ENCODE assay signal across 16 cellular contexts in genomic region chr7:36788814-36789470, GRCh38.
DNase-seq lines count a peak whose midpoint lies in the region; ATAC-seq lines count a peak whose summit lies in the region.
"Had no signal": no experiment of that assay in that cellular context is flagged by ENCODE, and none has a peak within 500 bp of the region (broad histone marks: within the 10 kb centered on the region; RNA-seq: fewer than 3 reads in every experiment).

No MANE protein-coding gene starts in this region.

- peak overlapping the region; percentile 36 to 99 (median 98) for H3K27ac Mint-ChIP-seq in CD8-positive, alpha-beta memory T cell
- H3K27ac Mint-ChIP-seq in activated naive CD8-positive, alpha-beta T cell: peak overlapping the region; percentile 52
- peak overlapping the region; percentile 72 to 98 (median 92) for H3K27ac Mint-ChIP-seq in naive thymus-derived CD8-positive, alpha-beta T cell

- DNase-seq in CD8-positive, alpha-beta memory T cell: no peak
- no peak for DNase-seq in naive thymus-derived CD8-positive, alpha-beta T cell
- DNase-seq in GM19238 (ENCODE audit: insufficient read length, low spot score) (no peak), posterior cingulate gyrus (no peak), NCI-H748 treated with DMSO at 0.1 percent for 48 hours (lab: John Stamatoyannopoulos, UW) (no peak)
- DNase-seq: AML-193, brain microvascular endothelial cell, DMS153, dorsolateral prefrontal cortex, head of caudate nucleus, NCI-H187 treated with DMSO at 0.1 percent for 48 hours, NCI-H510A treated with DMSO at 0.1 percent for 48 hours, retina, SIG-M5 had no signal

- peak overlapping the region in 6 of 7 donors; percentile 23 to 83 (median 62) for H3K4me3 Mint-ChIP-seq in CD8-positive, alpha-beta memory T cell
- peak overlapping the region; percentile 49 for H3K4me3 Mint-ChIP-seq in activated naive CD8-positive, alpha-beta T cell
- H3K4me3 Mint-ChIP-seq in naive thymus-derived CD8-positive, alpha-beta T cell: peak overlapping the region in 9 of 10 donors; percentile 26 to 70 (median 59)

- no peaks in the 10 kb centered on the region for H3K27me3 ChIP-seq in BLaER1 treated with 17β-estradiol and CSF1 and Interleukin-3, amounts not matched to agents 10 nM and 100 nM
- H3K27me3 ChIP-seq in CD8-positive, alpha-beta memory T cell (ENCODE audit: insufficient read depth, low read length, poor library complexity, severe bottlenecking): no peaks in the 10 kb centered on the region
- H3K27me3 ChIP-seq: brain microvascular endothelial cell, dorsolateral prefrontal cortex had no signal

- no peaks in the 10 kb centered on the region for H3K36me3 ChIP-seq in BLaER1 treated with 17β-estradiol and CSF1 and Interleukin-3, amounts not matched to agents 10 nM and 100 nM
- no peaks in the 10 kb centered on the region for H3K36me3 ChIP-seq in CD8-positive, alpha-beta memory T cell (ENCODE audit: insufficient read depth, low read length)
- H3K36me3 ChIP-seq: brain microvascular endothelial cell had no signal

- H3K36me3 Mint-ChIP-seq in CD8-positive, alpha-beta memory T cell: peaks cover 0 to 2% (median 0%) of the 10 kb centered on the region in 3 donors
- H3K36me3 Mint-ChIP-seq in activated naive CD8-positive, alpha-beta T cell: no peaks in the 10 kb centered on the region
- H3K36me3 Mint-ChIP-seq in naive thymus-derived CD8-positive, alpha-beta T cell: no peaks in the 10 kb centered on the region

- intact Hi-C loops in posterior cingulate gyrus (cut with DNase I): no loop called here

- ATAC-seq in naive thymus-derived CD8-positive, alpha-beta T cell: no peak

- no peak overlapping the region for H3K9ac ChIP-seq in BLaER1 treated with 17β-estradiol and CSF1 and Interleukin-3, amounts not matched to agents 10 nM and 100 nM

- no peaks in the 10 kb centered on the region for H3K9me3 Mint-ChIP-seq in CD8-positive, alpha-beta memory T cell
- H3K9me3 Mint-ChIP-seq in activated naive CD8-positive, alpha-beta T cell (ENCODE audit: low read depth): no peaks in the 10 kb centered on the region
- H3K9me3 Mint-ChIP-seq in naive thymus-derived CD8-positive, alpha-beta T cell: no peaks in the 10 kb centered on the region

- POLR2A ChIA-PET in CD8-positive, alpha-beta memory T cell (lab: Charles Lee): interaction anchor here (0.8 to 1.0 kb wide), 2 partner anchors 110 to 660 kb away, joined by 3 to 6 read pairs; partner anchors contain the start of gene ELMO1
- POLR2A ChIA-PET in naive thymus-derived CD8-positive, alpha-beta T cell (lab: Charles Lee): interaction anchor here (0.7 to 4.4 kb wide), 8 partner anchors 12 to 111 kb away, joined by 3 to 31 read pairs (median 4); no protein-coding TSS in a partner anchor

- peak overlapping the region in 8 of 11 experiments; percentile 44 to 87 (median 72); a peak in 17 of 22 replicates for H3K4me2 ChIP-seq in BLaER1 treated with 17β-estradiol and CSF1 and Interleukin-3, amounts not matched to agents 10 nM and 100 nM

- CTCF ChIA-PET in CD8-positive, alpha-beta memory T cell (lab: Charles Lee): interaction anchor here (0.7 to 3.7 kb wide), 6 partner anchors 10 to 118 kb away, joined by 3 to 13 read pairs (median 3); no protein-coding TSS in a partner anchor

- H4K20me1 ChIP-seq in BLaER1 treated with 17β-estradiol and CSF1 and Interleukin-3, amounts not matched to agents 10 nM and 100 nM: no peaks in the 10 kb centered on the region

- H3K4me3 ChIP-seq in BLaER1 treated with 17β-estradiol and CSF1 and Interleukin-3, amounts not matched to agents 10 nM and 100 nM: no peak overlapping the region
- peak overlapping the region; percentile 1 for H3K4me3 ChIP-seq in CD8-positive, alpha-beta memory T cell (ENCODE audit: low read length)
- H3K4me3 ChIP-seq: dorsolateral prefrontal cortex had no signal

- peaks cover 74 to 95% (median 92%) of the 10 kb centered on the region in 3 donors for H3K4me1 Mint-ChIP-seq in CD8-positive, alpha-beta memory T cell
- H3K4me1 Mint-ChIP-seq in activated naive CD8-positive, alpha-beta T cell (ENCODE audit: low read depth): peaks cover 69% of the 10 kb centered on the region
- H3K4me1 Mint-ChIP-seq in naive thymus-derived CD8-positive, alpha-beta T cell: peaks cover 47 to 83% (median 76%) of the 10 kb centered on the region in 4 donors

- peaks cover 33 to 71% (median 60%) of the 10 kb centered on the region in 10 experiments for H3K4me1 ChIP-seq in BLaER1 treated with 17β-estradiol and CSF1 and Interleukin-3, amounts not matched to agents 10 nM and 100 nM
- H3K4me1 ChIP-seq in CD8-positive, alpha-beta memory T cell (ENCODE audit: insufficient read depth, low read length): peaks cover 68% of the 10 kb centered on the region

- no peaks in the 10 kb centered on the region for H3K9me3 ChIP-seq in BLaER1 treated with 17β-estradiol and CSF1 and Interleukin-3, amounts not matched to agents 10 nM and 100 nM (replicated peaks in 1 of 11)
- H3K9me3 ChIP-seq in CD8-positive, alpha-beta memory T cell (ENCODE audit: low read length): no peaks in the 10 kb centered on the region

- no peaks in the 10 kb centered on the region for H3K27me3 Mint-ChIP-seq in CD8-positive, alpha-beta memory T cell
- no peaks in the 10 kb centered on the region for H3K27me3 Mint-ChIP-seq in activated naive CD8-positive, alpha-beta T cell
- no peaks in the 10 kb centered on the region for H3K27me3 Mint-ChIP-seq in naive thymus-derived CD8-positive, alpha-beta T cell

- no peak overlapping the region for H3K27ac ChIP-seq in BLaER1 treated with 17β-estradiol and CSF1 and Interleukin-3, amounts not matched to agents 10 nM and 100 nM
- H3K27ac ChIP-seq in CD8-positive, alpha-beta memory T cell (ENCODE audit: low read depth, low read length): peak overlapping the region; percentile 38
- H3K27ac ChIP-seq: brain microvascular endothelial cell, dorsolateral prefrontal cortex had no signal
